In genomic region chr9:85521331-85522197, GRCh38 we compare ENCODE assay signal across 12 cellular contexts.
DNase-seq lines count a peak whose midpoint lies in the region; ATAC-seq, FAIRE-seq and TF ChIP-seq lines count a peak whose summit lies in the region.
"Had no signal": no experiment of that assay in that cellular context is flagged by ENCODE, and none has a peak within 500 bp of the region (broad histone marks: within the 10 kb centered on the region; RNA-seq: fewer than 3 reads in every experiment).

No MANE protein-coding gene starts in this region.

- peak overlapping the region; percentile 27 for H3K4me2 ChIP-seq in GM23248 (ENCODE audit: unreplicated experiment)

- no peaks in the 10 kb centered on the region for H3K79me2 ChIP-seq in GM23248 (ENCODE audit: insufficient read depth)

- no peak for TF ChIP-seq EP300 in tibial nerve (IDR thresholded peaks at IDR 0.05)

- peak overlapping the region; percentile 52 for H2AFZ ChIP-seq in GM23248

- H3K36me3 ChIP-seq in GM23248 (ENCODE audit: low read depth), result no peaks in the 10 kb centered on the region
- no peaks in the 10 kb centered on the region for H3K36me3 ChIP-seq in gastrocnemius medialis
- no peaks in the 10 kb centered on the region for H3K36me3 ChIP-seq in tibial nerve
- H3K36me3 ChIP-seq: vagina had no signal

- H3K9me3 ChIP-seq in GM23248 (ENCODE audit: low read depth) (no peaks in the 10 kb centered on the region), gastrocnemius medialis (no peaks in the 10 kb centered on the region), tibial nerve (peaks cover 0 to 3% (median 0%) of the 10 kb centered on the region in 4 donors)
- H3K9me3 ChIP-seq: vagina had no signal

- H3K27ac ChIP-seq in GM23248 (no peak overlapping the region), gastrocnemius medialis (peak overlapping the region; percentile 74 to 82 (median 77)), tibial nerve (no peak overlapping the region)
- H3K27ac ChIP-seq: vagina had no signal

- H3K4me1 ChIP-seq in GM23248 (ENCODE audit: insufficient read depth), result peaks cover 5% of the 10 kb centered on the region
- H3K4me1 ChIP-seq in gastrocnemius medialis, result peaks cover 11 to 17% of the 10 kb centered on the region in 2 donors
- H3K4me1 ChIP-seq in tibial nerve, result peaks cover 0 to 14% (median 4%) of the 10 kb centered on the region in 4 donors
- H3K4me1 ChIP-seq: vagina had no signal

- H3K27me3 ChIP-seq in GM23248 (replicated peaks; ENCODE audit: insufficient read depth) (peaks cover 12% of the 10 kb centered on the region), gastrocnemius medialis (no peaks in the 10 kb centered on the region), tibial nerve (no peaks in the 10 kb centered on the region)
- H3K27me3 ChIP-seq: vagina had no signal

- 3 to 6% methylated on average over 23 of the region's 23 CpGs for WGBS in GM23248 (ENCODE audit: low coverage in 1 of 2, low lambda C conversion rate in 2 of 2, missing lambda C conversion rate in 2 of 2), 2 experiments
- WGBS in tibial nerve, 2 donors, result 87 to 92% methylated on average over 23 of the region's 23 CpGs

- peaks cover 10% of the 10 kb centered on the region for H3K4me1 Mint-ChIP-seq in activated naive CD8-positive, alpha-beta T cell treated with anti-CD3 and anti-CD28 coated beads for 36 hours

- DNase-seq in GM23248 (peak; percentile 63), hypothalamus (lab: John Stamatoyannopoulos, UW) (peak in 36 of 51 donors; percentile 16 to 93 (median 52)), gastrocnemius medialis (peak; percentile 60 to 65), tibial nerve (ENCODE audit: low spot score in 2 of 2) (no peak), urothelium cell line (ENCODE audit: low spot score) (no peak), RCC 7860 (ENCODE audit: low spot score) (no peak)
- no peak for DNase-seq in activated naive CD8-positive, alpha-beta T cell treated with anti-CD3 and anti-CD28 coated beads for 36 hours
- DNase-seq: DND-41, NCI-H1436 had no signal

- peaks cover 64% of the 10 kb centered on the region for H3K27me3 Mint-ChIP-seq in activated naive CD8-positive, alpha-beta T cell treated with anti-CD3 and anti-CD28 coated beads for 36 hours

- FAIRE-seq in urothelium cell line (lab: Jason Lieb, UNC) (no peak), RCC 7860 (lab: Jason Lieb, UNC) (no peak)
- FAIRE-seq: GM18507 had no signal

- H3K36me3 Mint-ChIP-seq in activated naive CD8-positive, alpha-beta T cell treated with anti-CD3 and anti-CD28 coated beads for 36 hours, result no peaks in the 10 kb centered on the region

- TF ChIP-seq POLR2A in gastrocnemius medialis (IDR thresholded peaks at IDR 0.05), result no peak
- TF ChIP-seq POLR2A in tibial nerve (IDR thresholded peaks at IDR 0.05), result no peak

- no peaks in the 10 kb centered on the region for H3K9me2 ChIP-seq in GM23248 (ENCODE audit: insufficient read depth)

- no peak overlapping the region for H3K9ac ChIP-seq in GM23248

- H3K27ac Mint-ChIP-seq in activated naive CD8-positive, alpha-beta T cell treated with anti-CD3 and anti-CD28 coated beads for 36 hours, result no peak overlapping the region
- H3K27ac Mint-ChIP-seq: T-helper 1 cell treated with Interleukin-12 subunit alpha and Interleukin-12 subunit beta and Interleukin-4 antibody, amounts not matched to agents 30 μg/mL and 1 μg/mL, for 36 hours had no signal

- no peaks in the 10 kb centered on the region for H4K20me1 ChIP-seq in GM23248 (ENCODE audit: insufficient read depth)

- in situ Hi-C loops in GM23248 (cut with MboI), result no loop called here
- in situ Hi-C loops in gastrocnemius medialis (cut with MboI; ENCODE audit: low sequenced_read_pairs in 4 of 4), result no loop called here

- no peaks in the 10 kb centered on the region for H3K9me3 Mint-ChIP-seq in activated naive CD8-positive, alpha-beta T cell treated with anti-CD3 and anti-CD28 coated beads for 36 hours
- H3K9me3 Mint-ChIP-seq: T-helper 1 cell treated with Interleukin-12 subunit alpha and Interleukin-12 subunit beta and Interleukin-4 antibody, amounts not matched to agents 30 μg/mL and 1 μg/mL, for 36 hours had no signal

- peak; percentile 87 to 96 for ATAC-seq in gastrocnemius medialis

- intact Hi-C loops in gastrocnemius medialis (cut with DNase I; ENCODE audit: low total_unique reads), result no loop called here

- no peak for TF ChIP-seq CTCF in gastrocnemius medialis (IDR thresholded peaks at IDR 0.05 in 4 of 5, conservative IDR thresholded peaks at IDR 0.05 in 1 of 5)
- no peak for TF ChIP-seq CTCF in tibial nerve (IDR thresholded peaks at IDR 0.05)

- H3K4me3 Mint-ChIP-seq in activated naive CD8-positive, alpha-beta T cell treated with anti-CD3 and anti-CD28 coated beads for 36 hours, result peak overlapping the region; percentile 77

- no peaks in the 10 kb centered on the region for H3F3A ChIP-seq in GM23248 (ENCODE audit: insufficient read depth)

- peak overlapping the region; percentile 74; the same call in 1 of the 2 replicates for H3K4me3 ChIP-seq in GM23248
- H3K4me3 ChIP-seq in gastrocnemius medialis, result peak overlapping the region; percentile 28 to 54 (median 34)
- no peak overlapping the region for H3K4me3 ChIP-seq in tibial nerve

Comparison
In these comparisons a context has a peak if more than half of its experiments do, and no peak if none do; other contexts are left out.
1. DNase-seq: peak in GM23248 (single experiment), hypothalamus (36 of 51) and gastrocnemius medialis (2 of 2); none in activated naive CD8-positive, alpha-beta T cell treated with anti-CD3 and anti-CD28 coated beads for 36 hours (single experiment), tibial nerve (0 of 2), urothelium cell line (single experiment) and RCC 7860 (single experiment).
2. H3K27ac ChIP-seq: peak in gastrocnemius medialis (4 of 4); none in GM23248 (single experiment) and tibial nerve (0 of 4).
3. H3K4me3 ChIP-seq: peak in GM23248 (single experiment) and gastrocnemius medialis (4 of 4); none in tibial nerve (0 of 4).